In genomic region chr5:132464155-132464939, GRCh38 we compare ENCODE assay signal across 7 cellular contexts. TPM values are rescaled to one million over a fixed set of nuclear protein-coding genes. Genes with fewer than 3 reads are reported as not detected.
DNase-seq lines count a peak whose midpoint lies in the region; ATAC-seq and TF ChIP-seq lines count a peak whose summit lies in the region.

No MANE protein-coding gene starts in this region.

- peak overlapping the region; percentile 65 for H3K4me2 ChIP-seq in GM23338

- H3K4me1 ChIP-seq in GM23338 (ENCODE audit: insufficient read depth) (peaks cover 16% of the 10 kb centered on the region), SJSA1 (replicated peaks) (peaks cover 60% of the 10 kb centered on the region), esophagus squamous epithelium (peaks cover 31 to 92% (median 50%) of the 10 kb centered on the region in 3 donors), sigmoid colon (peaks cover 0 to 75% (median 62%) of the 10 kb centered on the region in 4 donors)

- H4K20me1 ChIP-seq in GM23338 (replicated peaks; ENCODE audit: insufficient read depth): no peaks in the 10 kb centered on the region

- H3K4me3 ChIP-seq in GM23338 (no peak overlapping the region), SJSA1 (no peak overlapping the region), esophagus squamous epithelium (peak overlapping the region in 3 of 4 donors; percentile 20 to 52 (median 20)), sigmoid colon (peak overlapping the region in 3 of 4 donors; percentile 20 to 33 (median 29))

- intact Hi-C loops in esophagus squamous epithelium (cut with DNase I) (no loop called here), sigmoid colon (cut with DNase I) (no loop called here)

- no peak for TF ChIP-seq EP300 in sigmoid colon (IDR thresholded peaks at IDR 0.05)

- no peaks in the 10 kb centered on the region for H3K9me3 ChIP-seq in SJSA1 (replicated peaks)
- H3K9me3 ChIP-seq in esophagus squamous epithelium: no peaks in the 10 kb centered on the region
- H3K9me3 ChIP-seq in sigmoid colon: no peaks in the 10 kb centered on the region

- 0 out of 3 replicates have a peak overlapping the region, but pooled peaks have one; percentile 32 for H3K4me3 Mint-ChIP-seq in GM23338

- peaks cover 29% of the 10 kb centered on the region for H3K4me1 Mint-ChIP-seq in GM23338

- peak; percentile 52 for DNase-seq in GM23338 (ENCODE audit: low spot score)
- peak in 1 of 2 experiments; percentile 62 for DNase-seq in SJSA1 (ENCODE audit: low read depth in 1 of 2, low spot score in 2 of 2)
- no peak for DNase-seq in esophagus squamous epithelium (lab: John Stamatoyannopoulos, UW)
- DNase-seq in sigmoid colon: peak; percentile 66
- no peak for DNase-seq in NCI-H774 (lab: John Stamatoyannopoulos, UW)
- no peak for DNase-seq in NCI-H1930 (lab: John Stamatoyannopoulos, UW)

- 14 to 26% methylated on average over 8 to 11 of the region's 15 CpGs for WGBS in esophagus squamous epithelium, 2 donors
- WGBS in sigmoid colon, 2 donors: 26 to 27% methylated on average over 15 of the region's 15 CpGs

- H3K9me2 ChIP-seq in GM23338 (ENCODE audit: insufficient read depth): no peaks in the 10 kb centered on the region

- H3K27me3 ChIP-seq in GM23338 (ENCODE audit: insufficient read depth) (no peaks in the 10 kb centered on the region), SJSA1 (replicated peaks) (no peaks in the 10 kb centered on the region), esophagus squamous epithelium (no peaks in the 10 kb centered on the region), sigmoid colon (no peaks in the 10 kb centered on the region)

- H3F3A ChIP-seq in GM23338 (replicated peaks; ENCODE audit: low read depth): 0 out of 2 replicates have a peak, but pooled peaks cover 4% of the 10 kb centered on the region

- no peak overlapping the region for H3K27ac Mint-ChIP-seq in GM23338

- TF ChIP-seq CTCF in GM23338 (conservative IDR thresholded peaks at IDR 0.05; ENCODE audit: low read depth in 2 of 2): no peak
- TF ChIP-seq CTCF in esophagus squamous epithelium (IDR thresholded peaks at IDR 0.05): peak in 3 of 6 experiments; percentile 8 to 34 (median 19)
- TF ChIP-seq CTCF in sigmoid colon (IDR thresholded peaks at IDR 0.05): peak; percentile 9 to 36 (median 34)

- H3K36me3 ChIP-seq in GM23338 (ENCODE audit: insufficient read depth) (no peaks in the 10 kb centered on the region), SJSA1 (no peaks in the 10 kb centered on the region), esophagus squamous epithelium (peaks cover 0 to 5% (median 0%) of the 10 kb centered on the region in 3 donors), sigmoid colon (peaks cover 0 to 6% (median 0%) of the 10 kb centered on the region in 4 donors)

- H3K27ac ChIP-seq in GM23338 (ENCODE audit: low read depth) (no peak overlapping the region), SJSA1 (peak overlapping the region; percentile 44), esophagus squamous epithelium (peak overlapping the region; percentile 69 to 86 (median 73)), sigmoid colon (peak overlapping the region; percentile 63 to 80 (median 72))

- H3K36me3 Mint-ChIP-seq in GM23338 (ENCODE audit: low read depth): peaks cover 5% of the 10 kb centered on the region; the same call in 2 of the 3 replicates

- peaks cover 8% of the 10 kb centered on the region; the same call in 2 of the 3 replicates for H3K9me3 Mint-ChIP-seq in GM23338

- peaks cover 10% of the 10 kb centered on the region for H3K27me3 Mint-ChIP-seq in GM23338 (ENCODE audit: insufficient read depth, low read depth, poor library complexity)

- no peaks in the 10 kb centered on the region for H3K79me2 ChIP-seq in GM23338 (replicated peaks; ENCODE audit: insufficient read depth)

- H2AFZ ChIP-seq in GM23338: peak overlapping the region; percentile 94

- no peak for TF ChIP-seq POLR2A in esophagus squamous epithelium (IDR thresholded peaks at IDR 0.05)
- TF ChIP-seq POLR2A in sigmoid colon (IDR thresholded peaks at IDR 0.05): no peak

- ATAC-seq in GM23338 (peak; percentile 60), HG03045 (IDR thresholded peaks at IDR 0.05; ENCODE audit: unreplicated experiment) (no peak)

TF ChIP-seq in GM23338, 12 proteins besides CTCF, POLR2A, EP300 and RAD21 (continues in another document):
- TF ChIP-seq CREB1 (CRISPR knock-in tag; IDR thresholded peaks at IDR 0.05; ENCODE audit: low read depth) (no peak), REST (IDR thresholded peaks at IDR 0.05; ENCODE audit: unreplicated experiment) (no peak), ETS1 (IDR thresholded peaks at IDR 0.05) (no peak), STAT1 (IDR thresholded peaks at IDR 0.05; ENCODE audit: unreplicated experiment) (no peak)

RNA-seq across cellular contexts. Expression of gene IRF1, which starts 26.2 kb away (rescaled TPM):
- total RNA-seq in GM23338 (2014; rRNA removed; shearing (Covaris generic)): 6.4 and 6.9 TPM in 2 replicates
- polyA plus RNA-seq in GM23338 (2016; fragmentation: Nextera tagmentation; extraction: Ambion mirVana) (8.6 and 9.1 TPM in 2 replicates), sigmoid colon (100 to 1,000 TPM in 1 of 3 donors, 10 to 100 TPM in 2; 37.2 to 169 (median 70.5) TPM)
- 16.0 and 18.4 TPM in 2 replicates for total RNA-seq in SJSA1 (2014; rRNA removed; shearing (Covaris generic))
- total RNA-seq in esophagus squamous epithelium (10 to 100 TPM in 2 of 4 donors, 1 to 10 TPM in 2; 8.3 to 52.9 (median 13.1) TPM), sigmoid colon (100 to 1,000 TPM in 1 of 4 donors, 10 to 100 TPM in 3; 15.3 to 124 (median 22.7) TPM)

Comparison
In these comparisons a context has a peak if more than half of its experiments do, and no peak if none do; other contexts are left out.
1. DNase-seq: peak in GM23338 (single experiment) and sigmoid colon (single experiment); none in esophagus squamous epithelium (single experiment), NCI-H774 (single experiment) and NCI-H1930 (0 of 2).
2. H3K4me3 ChIP-seq: peak in esophagus squamous epithelium (3 of 4) and sigmoid colon (3 of 4); none in GM23338 (single experiment) and SJSA1 (single experiment).
3. CTCF ChIP-seq: peak in sigmoid colon (4 of 4); none in GM23338 (0 of 2).